ENCODE assay signal across 26 cellular contexts in genomic region chr7:155414508-155414907, GRCh38. TPM values are rescaled to one million over a fixed set of nuclear protein-coding genes. Genes with fewer than 3 reads are reported as not detected.
A peak's percentile ranks its signal among the peaks of the same experiment; 100 is the strongest.
DNase-seq lines count a peak whose midpoint lies in the region; FAIRE-seq and TF ChIP-seq lines count a peak whose summit lies in the region.
"Had no signal": no experiment of that assay in that cellular context is flagged by ENCODE, and none has a peak within 500 bp of the region (broad histone marks: within the 10 kb centered on the region; RNA-seq: fewer than 3 reads in every experiment).

No MANE protein-coding gene starts in this region.

- H3K36me3 ChIP-seq in OCI-LY7 (ENCODE audit: insufficient read depth, low read length) (no peaks in the 10 kb centered on the region), H1 (ENCODE audit: control insufficient read depth in 2 of 4, insufficient read depth in 4 of 4, low read length in 3 of 4) (no peaks in the 10 kb centered on the region), MM.1S (replicated peaks; ENCODE audit: insufficient read depth, low read length) (no peaks in the 10 kb centered on the region)

- H3K56ac ChIP-seq in H1 (replicated peaks; ENCODE audit: insufficient read length, low read depth, low read length): no peak overlapping the region

- POLR2A ChIA-PET in HEK293T (lab: Yijun Ruan, JAX) (no interaction called here), OCI-LY7 (lab: Charles Lee) (no interaction called here), H1 (lab: Charles Lee; ENCODE audit: partially characterized antibody) (no interaction called here)

- TF ChIP-seq POLR2A in H1 (IDR thresholded peaks at IDR 0.05; ENCODE audit: control extremely low read depth in 1 of 2, low read depth in 2 of 2, low read length in 2 of 2): no peak

- H3K79me1 ChIP-seq in H1 (ENCODE audit: low read depth, low read length): no peaks in the 10 kb centered on the region

- intact Hi-C loops in OCI-LY7 (cut with micrococcal nuclease; ENCODE audit: unreplicated experiment): no loop called here

- H2BK120ac ChIP-seq in H1 (replicated peaks; ENCODE audit: low read depth, low read length): no peak overlapping the region

- H3K4me3 ChIP-seq in OCI-LY7 (ENCODE audit: low read depth, low read length, poor library complexity, severe bottlenecking) (no peak overlapping the region), H1 (ENCODE audit: extremely low read depth in 1 of 4, insufficient read depth in 2 of 4, low read depth in 3 of 4, low read length in 4 of 4) (no peak overlapping the region), MM.1S (ENCODE audit: low read length) (no peak overlapping the region)

- no peak overlapping the region for H4K8ac ChIP-seq in H1 (ENCODE audit: extremely low read depth, insufficient read depth, low read length)

- H3F3A ChIP-seq in MM.1S (ENCODE audit: insufficient read depth, low read length): no peaks in the 10 kb centered on the region

- H3K27ac ChIP-seq in OCI-LY7 (ENCODE audit: low read depth, low read length, poor library complexity, severe bottlenecking) (no peak overlapping the region), H1 (ENCODE audit: low read depth, low read length) (no peak overlapping the region), MM.1S (ENCODE audit: low read length) (no peak overlapping the region)
- H3K27ac ChIP-seq: HL-60 had no signal

- no peaks in the 10 kb centered on the region; the same call in 1 of the 2 replicates for H3K23me2 ChIP-seq in H1 (ENCODE audit: low read depth, low read length)

- no peak overlapping the region for H4K5ac ChIP-seq in H1 (ENCODE audit: insufficient read length, low read depth, low read length)

- DNase-seq in ELF-1 (ENCODE audit: low read depth, low spot score) (peak; percentile 10), HEK293T (ENCODE audit: extremely low spot score) (no peak), OCI-LY7 (ENCODE audit: low spot score) (peak; percentile 5), H1 (ENCODE audit: low read depth in 1 of 2, low spot score in 2 of 2) (no peak), ureter (ENCODE audit: low spot score) (no peak), GM19238 (ENCODE audit: insufficient read length, low spot score) (no peak), MM.1S (no peak), glomerular visceral epithelial cell (ENCODE audit: extremely low spot score) (no peak)
- DNase-seq: DMS53, H7, NCI-H1048, NCI-H1417, NCI-H1694, NCI-H2029 treated with DMSO at 0.1 percent for 48 hours, NCI-H2171, NCI-H226, NCI-H510A, NCI-H69, SHP77 treated with DMSO at 0.1 percent for 48 hours had no signal

- H3K9me2 ChIP-seq in OCI-LY7 (ENCODE audit: insufficient read depth, low read length) (no peaks in the 10 kb centered on the region), MM.1S (replicated peaks; ENCODE audit: insufficient read depth, low read length) (no peaks in the 10 kb centered on the region)

- H3K9me3 ChIP-seq in OCI-LY7 (ENCODE audit: low read length): no peaks in the 10 kb centered on the region
- H3K9me3 ChIP-seq in H1 (ENCODE audit: insufficient read depth in 2 of 2, low read depth in 1 of 2, low read length in 1 of 2): no peaks in the 10 kb centered on the region
- H3K9me3 ChIP-seq in MM.1S (replicated peaks; ENCODE audit: insufficient read depth, low read length): no peaks in the 10 kb centered on the region

- FAIRE-seq in H1 (lab: Jason Lieb, UNC): no peak
- FAIRE-seq: G401.6, GM12891, GM19239 had no signal

- H3K4ac ChIP-seq in H1 (replicated peaks; ENCODE audit: insufficient read length, low read depth, low read length): no peak overlapping the region

- TF ChIP-seq RAD21 in H1 (IDR thresholded peaks at IDR 0.05 in 1 of 2, conservative IDR thresholded peaks at IDR 0.05 in 1 of 2; ENCODE audit: low read depth in 2 of 2, low read length in 2 of 2): no peak

- WGBS in H1 (ENCODE audit: extremely low coverage in 1 of 2, insufficient coverage in 1 of 2, insufficient read length in 1 of 2, insufficient replicate concordance in 2 of 2, low coverage in 1 of 2, low lambda C conversion rate in 2 of 2, missing lambda C conversion rate in 1 of 2), 2 experiments: 82% methylated on average over 11 of the region's 11 CpGs; no CpG with 5 or more reads in 1 of the 2 experiments

- TF ChIP-seq EP300 in H1 (IDR thresholded peaks at IDR 0.05; ENCODE audit: borderline replicate concordance in 1 of 2, low read depth in 2 of 2, low read length in 2 of 2): no peak

- H3K23ac ChIP-seq in H1 (ENCODE audit: insufficient read length): no peak overlapping the region

- H3K4me2 ChIP-seq in OCI-LY7 (ENCODE audit: low read length) (no peak overlapping the region), H1 (ENCODE audit: insufficient read depth in 1 of 2, low read depth in 2 of 2, low read length in 2 of 2) (no peak overlapping the region), MM.1S (ENCODE audit: low read depth, low read length) (no peak overlapping the region)

- no peak overlapping the region for H2BK12ac ChIP-seq in H1 (ENCODE audit: low read depth, low read length)

- H4K20me1 ChIP-seq in OCI-LY7 (ENCODE audit: insufficient read depth, low read length): no peaks in the 10 kb centered on the region
- peaks cover 2 to 10% of the 10 kb centered on the region in 2 experiments for H4K20me1 ChIP-seq in H1 (replicated peaks in 1 of 2; ENCODE audit: control insufficient read depth in 1 of 2, insufficient read depth in 2 of 2, low read length in 2 of 2)
- H4K20me1 ChIP-seq in MM.1S (ENCODE audit: insufficient read depth, low read length): no peaks in the 10 kb centered on the region

- H3K9ac ChIP-seq in H1 (replicated peaks in 1 of 4; ENCODE audit: extremely low read depth in 1 of 4, low read depth in 3 of 4, low read length in 3 of 4) (no peak overlapping the region), MM.1S (ENCODE audit: low read length) (no peak overlapping the region)

- H3K14ac ChIP-seq in H1 (ENCODE audit: insufficient read length): no peak overlapping the region

- H2BK15ac ChIP-seq in H1 (ENCODE audit: low read length): no peak overlapping the region

- TF ChIP-seq CTCF in OCI-LY7 (conservative IDR thresholded peaks at IDR 0.05; ENCODE audit: low read length): no peak
- no peak for TF ChIP-seq CTCF in H1 (IDR thresholded peaks at IDR 0.05; ENCODE audit: control extremely low read depth in 1 of 3, insufficient read depth in 1 of 3, low read depth in 1 of 3, low read length in 3 of 3)
- TF ChIP-seq CTCF in MM.1S (IDR thresholded peaks at IDR 0.05; ENCODE audit: low read length): no peak

- H2AFZ ChIP-seq in OCI-LY7 (ENCODE audit: low read length) (no peak overlapping the region), H1 (ENCODE audit: low read length) (no peak overlapping the region), MM.1S (ENCODE audit: low read length) (no peak overlapping the region)

- H3K4me1 ChIP-seq in OCI-LY7 (ENCODE audit: insufficient read depth, low read length, poor library complexity, severe bottlenecking) (no peaks in the 10 kb centered on the region), H1 (replicated peaks in 1 of 4; ENCODE audit: control insufficient read depth in 3 of 4, insufficient read depth in 4 of 4, low read length in 3 of 4) (peaks cover 0 to 3% (median under 1%) of the 10 kb centered on the region in 4 experiments; a peak in 3 of 7 replicates), MM.1S (ENCODE audit: low read length) (no peaks in the 10 kb centered on the region)

- no peak overlapping the region for H3K18ac ChIP-seq in H1 (ENCODE audit: extremely low read depth, low read length)

- no peak overlapping the region for H2AK5ac ChIP-seq in H1 (ENCODE audit: low read depth, low read length)

- H4K91ac ChIP-seq in H1 (replicated peaks; ENCODE audit: insufficient read length, low read length): no peak overlapping the region

- CTCF ChIA-PET in HEK293T (lab: Yijun Ruan, JAX): interaction anchor here (1.0 to 1.4 kb wide), 3 partner anchors 20 to 36 kb away, joined by 3 to 5 read pairs (median 3); no protein-coding TSS in a partner anchor
- CTCF ChIA-PET in OCI-LY7 (lab: Charles Lee; ENCODE audit: unreplicated experiment): no interaction called here
- CTCF ChIA-PET in H1 (lab: Charles Lee; ENCODE audit: partially characterized antibody): interaction anchor here (0.6 to 3.6 kb wide), 11 partner anchors 7 to 301 kb away, joined by 3 to 18 read pairs (median 5); no protein-coding TSS in a partner anchor

- H2BK20ac ChIP-seq in H1 (ENCODE audit: low read length): no peak overlapping the region

- H2BK5ac ChIP-seq in H1 (ENCODE audit: low read depth, low read length): no peak overlapping the region

- H3K27me3 ChIP-seq in H1 (replicated peaks in 1 of 4; ENCODE audit: control insufficient read depth in 3 of 4, extremely low read depth in 1 of 4, insufficient read depth in 3 of 4, low read length in 3 of 4) (peaks cover 0 to 4% (median 1%) of the 10 kb centered on the region in 4 experiments; a peak in 4 of 7 replicates), MM.1S (replicated peaks; ENCODE audit: insufficient read depth, low read length) (peaks cover 44% of the 10 kb centered on the region)

- H3K79me2 ChIP-seq in OCI-LY7 (ENCODE audit: insufficient read depth, low read depth, low read length): no peaks in the 10 kb centered on the region
- no peaks in the 10 kb centered on the region for H3K79me2 ChIP-seq in H1 (ENCODE audit: control insufficient read depth in 1 of 2, insufficient read depth in 2 of 2, low read length in 2 of 2)
- no peaks in the 10 kb centered on the region for H3K79me2 ChIP-seq in MM.1S (ENCODE audit: low read length)

- no TSS peak for BruUV-seq in OCI-LY7 (replicated peaks; lab: Mats Ljungman, UMichigan)

TF ChIP-seq in HEK293T, 16 proteins besides CTCF, POLR2A, EP300 and RAD21 (continues in another document):
- no peak for TF ChIP-seq LEF1 (IDR thresholded peaks at IDR 0.05; ENCODE audit: borderline replicate concordance)
- TF ChIP-seq NFRKB (IDR thresholded peaks at IDR 0.05): no peak

TF ChIP-seq in H1, 55 proteins besides CTCF, POLR2A, EP300 and RAD21:
- TF ChIP-seq CBX5 (IDR thresholded peaks at IDR 0.05; ENCODE audit: low read depth, low read length) (no peak), E2F6 (IDR thresholded peaks at IDR 0.05) (peak; percentile 60; the same call in 1 of the 2 replicates)

RNA-seq across cellular contexts. Expression of gene EN2, which starts 43.4 kb away (rescaled TPM):
- total RNA-seq in OCI-LY7 (2014; rRNA removed; shearing (Covaris generic)): not detected in 2 replicates
- total RNA-seq in OCI-LY7 (2022) (not detected in 2 replicates), ureter (not detected)
- not detected in 2 replicates for total RNA-seq in H1 (2021; fragmentation: NEBNext Ultra II Directional; extraction: Animal tissue kit (Norgen Biotek cat#: 25700))
- 0.03 TPM in 1 of 2 replicates, not detected in the other for polyA plus RNA-seq in H1 (2011; rRNA removed)
- not detected for polyA plus RNA-seq in H1 (2011; cell fraction: cytosol; rRNA removed)
- polyA plus RNA-seq in H1 (2011; cell fraction: nucleus; rRNA removed): not detected
- polyA plus RNA-seq in H1 (2012, experiment 1 of 2): 0.04 TPM in 1 of 4 replicates, not detected in the others
- not detected for polyA plus RNA-seq in H1 (2012, experiment 2 of 2)
- not detected for polyA plus RNA-seq in H1 (2013, experiment 1 of 2)
- not detected for polyA plus RNA-seq in H1 (2013, experiment 2 of 2)
- polyA minus RNA-seq in H1 (2011; rRNA and poly(A)+ RNA removed): not detected in 2 replicates
- not detected for polyA minus RNA-seq in H1 (2011; cell fraction: cytosol; rRNA and poly(A)+ RNA removed)
- polyA minus RNA-seq in H1 (2011; cell fraction: nucleus; rRNA and poly(A)+ RNA removed): not detected
- total RNA-seq: A172, H7, MCF 10A had no signal
- polyA plus RNA-seq: BJ had no signal

Comparison
In these comparisons a context has a peak if more than half of its experiments do, and no peak if none do; other contexts are left out.
1. DNase-seq: peak in ELF-1 (single experiment) and OCI-LY7 (single experiment); none in HEK293T (single experiment), H1 (0 of 2), ureter (single experiment), GM19238 (single experiment), MM.1S (single experiment) and glomerular visceral epithelial cell (single experiment).